Comparison of ENCODE assay signal across 13 cellular contexts in genomic region chr14:77584809-77585208, GRCh38.
"Had no signal": no experiment of that assay in that cellular context is flagged by ENCODE, and none has a peak within 500 bp of the region (broad histone marks: within the 10 kb centered on the region; RNA-seq: fewer than 3 reads in every experiment).

No MANE protein-coding gene starts in this region.

- H3K9me3 ChIP-seq: ovary, tibial artery, vagina had no signal

- H3K9me3 Mint-ChIP-seq: activated naive CD4-positive, alpha-beta T cell treated with anti-CD3 and anti-CD28 coated beads for 36 hours; central memory CD8-positive, alpha-beta T cell; immature natural killer cell; natural killer cell treated with Interleukin-12 subunit alpha and Interleukin-12 subunit beta and Interleukin-15 and Interleukin-18, amount 100 ng/mL, for 72 hours; T-helper 1 cell treated with Interleukin-12 subunit alpha and Interleukin-12 subunit beta and Interleukin-4 antibody, amounts not matched to agents 30 μg/mL and 1 μg/mL, for 36 hours had no signal

- H3K27me3 Mint-ChIP-seq: central memory CD8-positive, alpha-beta T cell; natural killer cell treated with Interleukin-12 subunit alpha and Interleukin-12 subunit beta and Interleukin-15 and Interleukin-18, amount 100 ng/mL, for 72 hours had no signal

- H3K27ac Mint-ChIP-seq: activated CD8-positive, alpha-beta T cell treated with anti-CD3 and anti-CD28 coated beads, Interleukin-2, amount 10 ng/mL, durations not matched to agents 7 days and 5 days; activated naive CD4-positive, alpha-beta T cell treated with anti-CD3 and anti-CD28 coated beads for 36 hours; natural killer cell treated with Interleukin-12 subunit alpha and Interleukin-12 subunit beta and Interleukin-15 and Interleukin-18, amount 100 ng/mL, for 72 hours; T-helper 1 cell treated with Interleukin-12 subunit alpha and Interleukin-12 subunit beta and Interleukin-4 antibody, amounts not matched to agents 30 μg/mL and 1 μg/mL, for 36 hours had no signal

- H3K36me3 ChIP-seq: ovary, vagina had no signal

- H3K27ac ChIP-seq: ovary, skin epidermis, tibial artery, vagina had no signal

- H3K36me3 Mint-ChIP-seq: natural killer cell treated with Interleukin-12 subunit alpha and Interleukin-12 subunit beta and Interleukin-15 and Interleukin-18, amount 100 ng/mL, for 72 hours had no signal

- H3K4me3 ChIP-seq: ovary, skin epidermis, tibial artery, vagina had no signal

- DNase-seq: activated CD4-positive, alpha-beta T cell treated with anti-CD3 and anti-CD28 coated beads for 4 hours; activated CD8-positive, alpha-beta T cell treated with anti-CD3 and anti-CD28 coated beads, Interleukin-2, amount 10 ng/mL, durations not matched to agents 7 days and 5 days; activated naive CD4-positive, alpha-beta T cell treated with anti-CD3 and anti-CD28 coated beads for 36 hours; immature natural killer cell; left colon; ovary; retina; tibial artery had no signal

- ATAC-seq: activated CD8-positive, alpha-beta T cell treated with anti-CD3 and anti-CD28 coated beads, Interleukin-2, amount 10 ng/mL, durations not matched to agents 7 days and 5 days; left colon; natural killer cell treated with Interleukin-12 subunit alpha and Interleukin-12 subunit beta and Interleukin-15 and Interleukin-18, amount 100 ng/mL, for 72 hours had no signal

- H3K4me3 Mint-ChIP-seq: activated CD8-positive, alpha-beta T cell treated with anti-CD3 and anti-CD28 coated beads, Interleukin-2, amount 10 ng/mL, durations not matched to agents 7 days and 5 days; activated naive CD4-positive, alpha-beta T cell treated with anti-CD3 and anti-CD28 coated beads for 36 hours; central memory CD8-positive, alpha-beta T cell; immature natural killer cell; natural killer cell treated with Interleukin-12 subunit alpha and Interleukin-12 subunit beta and Interleukin-15 and Interleukin-18, amount 100 ng/mL, for 72 hours; T-helper 1 cell treated with Interleukin-12 subunit alpha and Interleukin-12 subunit beta and Interleukin-4 antibody, amounts not matched to agents 30 μg/mL and 1 μg/mL, for 36 hours had no signal

- H3K27me3 ChIP-seq: ovary, tibial artery, vagina had no signal
